3 cellular contexts compared by ENCODE assay signal in the genomic region with DNA sequence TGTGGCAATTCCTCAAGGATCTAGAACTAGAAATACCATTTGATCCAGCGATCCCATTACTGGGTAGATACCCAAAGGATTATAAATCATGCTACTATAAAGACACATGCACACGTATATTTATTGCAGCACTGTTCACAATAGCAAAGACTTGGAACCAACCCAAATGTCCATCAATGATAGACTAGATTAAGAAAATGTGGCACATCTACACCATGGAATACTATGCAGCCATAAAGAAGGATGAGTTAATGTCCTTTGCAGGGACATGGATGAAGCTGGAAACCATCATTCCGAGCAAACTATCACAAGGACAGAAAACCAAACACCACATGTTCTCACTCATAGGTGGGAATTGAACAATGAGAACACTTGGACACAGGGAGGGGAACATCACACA. TPM values are rescaled to one million over a fixed set of nuclear protein-coding genes. Genes with fewer than 3 reads are reported as not detected.
"Had no signal": no experiment of that assay in that cellular context is flagged by ENCODE, and none has a peak within 500 bp of the region (broad histone marks: within the 10 kb centered on the region; RNA-seq: fewer than 3 reads in every experiment).

No MANE protein-coding gene starts in this region.

RNA-seq across cellular contexts. Expression of a gene that starts 49.2 kb away (rescaled TPM):
- total RNA-seq: epithelial cell of proximal tubule, foreskin keratinocyte had no signal
- polyA plus RNA-seq: fibroblast of lung, foreskin keratinocyte had no signal
